Comparison of ENCODE assay signal across 37 cellular contexts in genomic region chr4:183132081-183132480, GRCh38.
"Had no signal": no experiment of that assay in that cellular context is flagged by ENCODE, and none has a peak within 500 bp of the region (broad histone marks: within the 10 kb centered on the region; RNA-seq: fewer than 3 reads in every experiment).

No MANE protein-coding gene starts in this region.

- H3K9me3 Mint-ChIP-seq: activated CD4-positive, alpha-beta memory T cell treated with anti-CD3 and anti-CD28 coated beads, Interleukin-2, amount 10 ng/mL, durations not matched to agents 7 days and 5 days; activated CD4-positive, alpha-beta T cell treated with anti-CD3 and anti-CD28 coated beads, Interleukin-2, amount 10 ng/mL, durations not matched to agents 7 days and 5 days; activated naive CD4-positive, alpha-beta T cell treated with anti-CD3 and anti-CD28 coated beads, Interleukin-2, amount 10 ng/mL, durations not matched to agents 7 days and 5 days; activated naive CD4-positive, alpha-beta T cell treated with anti-CD3 and anti-CD28 coated beads, Interleukin-2, amount 50 U/mL, for 24 hours; activated naive CD8-positive, alpha-beta T cell treated with anti-CD3 and anti-CD28 coated beads, Interleukin-2, amount 10 ng/mL, durations not matched to agents 7 days and 5 days; activated naive CD8-positive, alpha-beta T cell treated with anti-CD3 and anti-CD28 coated beads, Interleukin-2, amount 50 U/mL, for 24 hours; activated T-cell treated with anti-CD3 and anti-CD28 coated beads, Interleukin-2, amount 50 U/mL, for 24 hours; activated T-helper 2 cell treated with anti-CD3 and anti-CD28 coated beads, Interferon-gamma antibody, Interleukin-2, Interleukin-4, amounts not matched to agents 10 μg/mL and 5 μg/mL and 100 μg/mL, durations not matched to agents 14 hours and 24 hours and 36 hours; central memory CD8-positive, alpha-beta T cell; T-helper 1 cell treated with Interleukin-12 subunit alpha and Interleukin-12 subunit beta and Interleukin-4 antibody, amounts not matched to agents 30 μg/mL and 1 μg/mL, for 36 hours; T-helper 2 cell treated with Interferon-gamma antibody and Interleukin-4, amounts not matched to agents 5 μg/mL and 100 μg/mL, for 36 hours had no signal

- H3K36me3 ChIP-seq: ascending aorta, cardiac muscle cell had no signal

- DNase-seq: activated CD4-positive, alpha-beta memory T cell treated with anti-CD3 and anti-CD28 coated beads, Interleukin-2, amount 10 ng/mL, durations not matched to agents 7 days and 5 days; activated CD4-positive, alpha-beta T cell treated with anti-CD3 and anti-CD28 coated beads for 1 hour; activated CD4-positive, alpha-beta T cell treated with anti-CD3 and anti-CD28 coated beads for 36 hours; activated CD4-positive, alpha-beta T cell treated with anti-CD3 and anti-CD28 coated beads for 48 hours; activated CD4-positive, alpha-beta T cell treated with anti-CD3 and anti-CD28 coated beads, Interleukin-2, amount 10 ng/mL, durations not matched to agents 7 days and 5 days; activated CD4-positive, alpha-beta T cell treated with anti-CD3 and anti-CD28 coated beads, Interleukin-2, amount 50 U/mL, for 48 hours; activated CD4-positive, CD25-positive, alpha-beta regulatory T cell; activated CD8-positive, alpha-beta memory T cell treated with anti-CD3 and anti-CD28 coated beads for 24 hours; activated CD8-positive, alpha-beta memory T cell treated with anti-CD3 and anti-CD28 coated beads, Interleukin-2, amount 10 ng/mL, durations not matched to agents 7 days and 5 days; activated CD8-positive, alpha-beta memory T cell treated with anti-CD3 and anti-CD28 coated beads, Interleukin-2, amount 50 U/mL, for 48 hours; activated CD8-positive, alpha-beta T cell treated with anti-CD3 and anti-CD28 coated beads, Interleukin-2, amount 10 ng/mL, durations not matched to agents 7 days and 5 days; activated effector memory CD4-positive, alpha-beta T cell treated with Interleukin-2 at 50 U/mL for 16 hours; activated gamma-delta T cell; activated naive CD4-positive, alpha-beta T cell treated with anti-CD3 and anti-CD28 coated beads, Interleukin-2, amount 10 ng/mL, durations not matched to agents 7 days and 5 days; activated naive CD4-positive, alpha-beta T cell treated with Interleukin-2 at 50 U/mL for 16 hours; activated naive CD8-positive, alpha-beta T cell treated with anti-CD3 and anti-CD28 coated beads, Interleukin-2, amount 10 ng/mL, durations not matched to agents 7 days and 5 days; activated naive CD8-positive, alpha-beta T cell treated with anti-CD3 and anti-CD28 coated beads, Interleukin-2, amount 50 U/mL, for 24 hours; activated T-cell treated with anti-CD3 and anti-CD28 coated beads, Interleukin-2, amount 50 U/mL, for 24 hours; activated T-cell treated with anti-CD3 and anti-CD28 coated beads, Interleukin-2, amount 50 U/mL, for 48 hours; amygdala; anterior cingulate cortex; caudate nucleus; cerebellar nuclear complex; T-helper 1 cell; T-helper 2 cell; T-helper 9 cell had no signal

- H3K27ac ChIP-seq: ascending aorta, cardiac muscle cell, VCaP had no signal

- ATAC-seq: activated CD4-positive, alpha-beta T cell treated with anti-CD3 and anti-CD28 coated beads for 36 hours; activated CD4-positive, CD25-positive, alpha-beta regulatory T cell treated with anti-CD3 and anti-CD28 coated beads, Interleukin-2, amount 50 U/mL, for 24 hours; activated CD8-positive, alpha-beta memory T cell treated with anti-CD3 and anti-CD28 coated beads, Interleukin-2, amount 10 ng/mL, durations not matched to agents 7 days and 5 days; activated CD8-positive, alpha-beta T cell treated with anti-CD3 and anti-CD28 coated beads, Interleukin-2, amount 10 ng/mL, durations not matched to agents 7 days and 5 days; activated naive CD8-positive, alpha-beta T cell treated with anti-CD3 and anti-CD28 coated beads, Interleukin-2, amount 50 U/mL, for 24 hours had no signal

- H3K27ac Mint-ChIP-seq: activated CD4-positive, alpha-beta memory T cell treated with anti-CD3 and anti-CD28 coated beads, Interleukin-2, amount 10 ng/mL, durations not matched to agents 7 days and 5 days; activated CD4-positive, alpha-beta T cell treated with anti-CD3 and anti-CD28 coated beads for 36 hours; activated CD4-positive, alpha-beta T cell treated with anti-CD3 and anti-CD28 coated beads, Interleukin-2, amount 10 ng/mL, durations not matched to agents 7 days and 5 days; activated CD8-positive, alpha-beta memory T cell treated with anti-CD3 and anti-CD28 coated beads, Interleukin-2, amount 10 ng/mL, durations not matched to agents 7 days and 5 days; activated CD8-positive, alpha-beta T cell treated with anti-CD3 and anti-CD28 coated beads, Interleukin-2, amount 10 ng/mL, durations not matched to agents 7 days and 5 days; activated naive CD4-positive, alpha-beta T cell treated with anti-CD3 and anti-CD28 coated beads, Interleukin-2, amount 10 ng/mL, durations not matched to agents 7 days and 5 days; activated naive CD4-positive, alpha-beta T cell treated with anti-CD3 and anti-CD28 coated beads, Interleukin-2, amount 50 U/mL, for 24 hours; activated naive CD8-positive, alpha-beta T cell; activated naive CD8-positive, alpha-beta T cell treated with anti-CD3 and anti-CD28 coated beads, Interleukin-2, amount 10 ng/mL, durations not matched to agents 7 days and 5 days; activated naive CD8-positive, alpha-beta T cell treated with anti-CD3 and anti-CD28 coated beads, Interleukin-2, amount 50 U/mL, for 24 hours; activated T-cell treated with anti-CD3 and anti-CD28 coated beads, Interleukin-2, amount 50 U/mL, for 24 hours; activated T-helper 2 cell treated with anti-CD3 and anti-CD28 coated beads, Interferon-gamma antibody, Interleukin-2, Interleukin-4, amounts not matched to agents 10 μg/mL and 5 μg/mL and 100 μg/mL, durations not matched to agents 14 hours and 24 hours and 36 hours; brain; T-helper 1 cell treated with Interleukin-12 subunit alpha and Interleukin-12 subunit beta and Interleukin-4 antibody, amounts not matched to agents 30 μg/mL and 1 μg/mL, for 36 hours; T-helper 2 cell treated with Interferon-gamma antibody and Interleukin-4, amounts not matched to agents 5 μg/mL and 100 μg/mL, for 36 hours had no signal

- H3K4me3 ChIP-seq: ascending aorta, cardiac muscle cell had no signal

- H3K27me3 ChIP-seq: ascending aorta, cardiac muscle cell had no signal

- H3K9me3 ChIP-seq: ascending aorta had no signal

- H3K4me1 Mint-ChIP-seq: activated CD4-positive, alpha-beta memory T cell treated with anti-CD3 and anti-CD28 coated beads, Interleukin-2, amount 10 ng/mL, durations not matched to agents 7 days and 5 days; activated CD4-positive, alpha-beta T cell treated with anti-CD3 and anti-CD28 coated beads, Interleukin-2, amount 10 ng/mL, durations not matched to agents 7 days and 5 days; activated CD8-positive, alpha-beta memory T cell treated with anti-CD3 and anti-CD28 coated beads, Interleukin-2, amount 10 ng/mL, durations not matched to agents 7 days and 5 days; activated naive CD4-positive, alpha-beta T cell treated with anti-CD3 and anti-CD28 coated beads, Interleukin-2, amount 10 ng/mL, durations not matched to agents 7 days and 5 days; activated naive CD8-positive, alpha-beta T cell treated with anti-CD3 and anti-CD28 coated beads, Interleukin-2, amount 10 ng/mL, durations not matched to agents 7 days and 5 days; activated naive CD8-positive, alpha-beta T cell treated with anti-CD3 and anti-CD28 coated beads, Interleukin-2, amount 50 U/mL, for 24 hours; central memory CD8-positive, alpha-beta T cell had no signal

- H3K4me3 Mint-ChIP-seq: activated CD4-positive, alpha-beta memory T cell treated with anti-CD3 and anti-CD28 coated beads, Interleukin-2, amount 10 ng/mL, durations not matched to agents 7 days and 5 days; activated CD4-positive, alpha-beta T cell treated with anti-CD3 and anti-CD28 coated beads for 36 hours; activated CD4-positive, alpha-beta T cell treated with anti-CD3 and anti-CD28 coated beads, Interleukin-2, amount 10 ng/mL, durations not matched to agents 7 days and 5 days; activated CD8-positive, alpha-beta memory T cell treated with anti-CD3 and anti-CD28 coated beads, Interleukin-2, amount 10 ng/mL, durations not matched to agents 7 days and 5 days; activated CD8-positive, alpha-beta T cell treated with anti-CD3 and anti-CD28 coated beads, Interleukin-2, amount 10 ng/mL, durations not matched to agents 7 days and 5 days; activated naive CD4-positive, alpha-beta T cell treated with anti-CD3 and anti-CD28 coated beads, Interleukin-2, amount 10 ng/mL, durations not matched to agents 7 days and 5 days; activated naive CD4-positive, alpha-beta T cell treated with anti-CD3 and anti-CD28 coated beads, Interleukin-2, amount 50 U/mL, for 24 hours; activated naive CD8-positive, alpha-beta T cell; activated naive CD8-positive, alpha-beta T cell treated with anti-CD3 and anti-CD28 coated beads, Interleukin-2, amount 10 ng/mL, durations not matched to agents 7 days and 5 days; activated naive CD8-positive, alpha-beta T cell treated with anti-CD3 and anti-CD28 coated beads, Interleukin-2, amount 50 U/mL, for 24 hours; activated T-cell treated with anti-CD3 and anti-CD28 coated beads, Interleukin-2, amount 50 U/mL, for 24 hours; brain; central memory CD8-positive, alpha-beta T cell; T-helper 1 cell treated with Interleukin-12 subunit alpha and Interleukin-12 subunit beta and Interleukin-4 antibody, amounts not matched to agents 30 μg/mL and 1 μg/mL, for 36 hours; T-helper 2 cell treated with Interferon-gamma antibody and Interleukin-4, amounts not matched to agents 5 μg/mL and 100 μg/mL, for 36 hours had no signal

- H3K4me1 ChIP-seq: ascending aorta had no signal

- H3K27me3 Mint-ChIP-seq: activated naive CD4-positive, alpha-beta T cell treated with anti-CD3 and anti-CD28 coated beads, Interleukin-2, amount 10 ng/mL, durations not matched to agents 7 days and 5 days; activated naive CD4-positive, alpha-beta T cell treated with anti-CD3 and anti-CD28 coated beads, Interleukin-2, amount 50 U/mL, for 24 hours; activated naive CD8-positive, alpha-beta T cell; activated naive CD8-positive, alpha-beta T cell treated with anti-CD3 and anti-CD28 coated beads, Interleukin-2, amount 10 ng/mL, durations not matched to agents 7 days and 5 days; activated T-cell treated with anti-CD3 and anti-CD28 coated beads, Interleukin-2, amount 50 U/mL, for 24 hours; brain had no signal

- H3K36me3 Mint-ChIP-seq: activated CD8-positive, alpha-beta memory T cell treated with anti-CD3 and anti-CD28 coated beads, Interleukin-2, amount 10 ng/mL, durations not matched to agents 7 days and 5 days; activated naive CD4-positive, alpha-beta T cell treated with anti-CD3 and anti-CD28 coated beads, Interleukin-2, amount 10 ng/mL, durations not matched to agents 7 days and 5 days; activated naive CD4-positive, alpha-beta T cell treated with anti-CD3 and anti-CD28 coated beads, Interleukin-2, amount 50 U/mL, for 24 hours; activated naive CD8-positive, alpha-beta T cell treated with anti-CD3 and anti-CD28 coated beads, Interleukin-2, amount 10 ng/mL, durations not matched to agents 7 days and 5 days had no signal
